ENCODE assay signal across 21 cellular contexts in genomic region chr3:20837676-20838302, GRCh38.
DNase-seq lines count a peak whose midpoint lies in the region; ATAC-seq and TF ChIP-seq lines count a peak whose summit lies in the region.
"Had no signal": no experiment of that assay in that cellular context is flagged by ENCODE, and none has a peak within 500 bp of the region (broad histone marks: within the 10 kb centered on the region; RNA-seq: fewer than 3 reads in every experiment).

No MANE protein-coding gene starts in this region.

- no peaks in the 10 kb centered on the region for H3K9me3 Mint-ChIP-seq in brain
- peaks cover 19% of the 10 kb centered on the region for H3K9me3 Mint-ChIP-seq in CD8-positive, alpha-beta T cell
- peaks cover 8 to 20% (median 16%) of the 10 kb centered on the region in 5 donors for H3K9me3 Mint-ChIP-seq in CD8-positive, alpha-beta memory T cell

- intact Hi-C loops in psoas muscle (cut with DNase I) = no loop called here
- intact Hi-C loops in CD8-positive, alpha-beta T cell (cut with DNase I, micrococcal nuclease) = no loop called here

- CTCF ChIA-PET in CD8-positive, alpha-beta T cell (lab: Charles Lee) = no interaction called here
- CTCF ChIA-PET in CD8-positive, alpha-beta memory T cell (lab: Charles Lee) = no interaction called here

- H3K4me3 ChIP-seq in psoas muscle = no peak overlapping the region
- H3K4me3 ChIP-seq in CD8-positive, alpha-beta T cell (ENCODE audit: low read depth, low read length) = no peak overlapping the region
- H3K4me3 ChIP-seq in CD8-positive, alpha-beta memory T cell (ENCODE audit: low read length) = no peak overlapping the region
- H3K4me3 ChIP-seq: BLaER1 treated with 17β-estradiol and CSF1 and Interleukin-3, amounts not matched to agents 10 nM and 100 nM; thyroid gland had no signal

- TF ChIP-seq CTCF in brain (conservative IDR thresholded peaks at IDR 0.05) (no peak), psoas muscle (IDR thresholded peaks at IDR 0.05) (no peak)
- TF ChIP-seq CTCF in CD8-positive, alpha-beta T cell (IDR thresholded peaks at IDR 0.05) = no peak

- ATAC-seq in psoas muscle = no peak
- ATAC-seq in CD8-positive, alpha-beta T cell = no peak
- ATAC-seq: activated CD8-positive, alpha-beta memory T cell treated with anti-CD3 and anti-CD28 coated beads, Interleukin-2, amount 10 ng/mL, durations not matched to agents 7 days and 5 days; activated T-cell treated with anti-CD3 and anti-CD28 coated beads, Interleukin-2, amount 50 U/mL, for 72 hours; SK-N-SH treated with all-trans-retinoic acid at 6 μM for 48 hours had no signal

- no peaks in the 10 kb centered on the region for H3K9me3 ChIP-seq in psoas muscle
- H3K9me3 ChIP-seq in CD8-positive, alpha-beta T cell (ENCODE audit: low read length) = no peaks in the 10 kb centered on the region
- H3K9me3 ChIP-seq in CD8-positive, alpha-beta memory T cell (ENCODE audit: low read length) = no peaks in the 10 kb centered on the region
- H3K9me3 ChIP-seq: thyroid gland had no signal

- H3K27ac Mint-ChIP-seq in brain = peak overlapping the region in 3 of 5 experiments; percentile 68 to 89 (median 85)
- no peak overlapping the region for H3K27ac Mint-ChIP-seq in CD8-positive, alpha-beta T cell
- no peak overlapping the region for H3K27ac Mint-ChIP-seq in CD8-positive, alpha-beta memory T cell
- H3K27ac Mint-ChIP-seq: activated CD4-positive, alpha-beta T cell treated with anti-CD3 and anti-CD28 coated beads, Interleukin-2, amount 10 ng/mL, durations not matched to agents 24 days and 14 days; activated CD8-positive, alpha-beta memory T cell treated with anti-CD3 and anti-CD28 coated beads, Interleukin-2, amount 10 ng/mL, durations not matched to agents 7 days and 5 days; activated naive CD4-positive, alpha-beta T cell treated with anti-CD3 and anti-CD28 coated beads, Interleukin-2, amount 10 ng/mL, durations not matched to agents 7 days and 5 days; activated T-cell treated with anti-CD3 and anti-CD28 coated beads, Interleukin-2, amount 50 U/mL, for 72 hours; dendritic cell treated with granulocyte-macrophage colony-stimulating factor and Interleukin-4, amounts not matched to agents 40 ng/mL and 50 ng/mL, for 4 days; stimulated activated naive CD8-positive, alpha-beta T cell treated with anti-CD3 and anti-CD28 coated beads, Interleukin-15, Interleukin-2, amounts not matched to agents 100 ng/mL and 50 ng/mL, for 24 hours had no signal

- H3K27me3 ChIP-seq in psoas muscle (ENCODE audit: insufficient read depth in 3 of 3, low read length in 2 of 3) = no peaks in the 10 kb centered on the region
- no peaks in the 10 kb centered on the region for H3K27me3 ChIP-seq in CD8-positive, alpha-beta T cell (ENCODE audit: insufficient read depth, low read length)
- H3K27me3 ChIP-seq in CD8-positive, alpha-beta memory T cell (ENCODE audit: insufficient read depth, low read length, poor library complexity, severe bottlenecking) = no peaks in the 10 kb centered on the region
- H3K27me3 ChIP-seq: BLaER1 treated with 17β-estradiol and CSF1 and Interleukin-3, amounts not matched to agents 10 nM and 100 nM; thyroid gland had no signal

- DNase-seq in COLO668 (lab: John Stamatoyannopoulos, UW; ENCODE audit: unreplicated experiment) = peak; percentile 3
- peak; percentile 60 for DNase-seq in NCI-H1105 treated with DMSO at 0.1 percent for 48 hours (lab: John Stamatoyannopoulos, UW)
- peak; percentile 40 for DNase-seq in NCI-H2171 (lab: John Stamatoyannopoulos, UW)
- no peak for DNase-seq in GM19238 (ENCODE audit: insufficient read length, low spot score)
- DNase-seq in psoas muscle = no peak
- DNase-seq in CD8-positive, alpha-beta T cell = no peak
- no peak for DNase-seq in CD8-positive, alpha-beta memory T cell
- DNase-seq: activated CD4-positive, alpha-beta T cell treated with anti-CD3 and anti-CD28 coated beads, Interleukin-2, amount 10 ng/mL, durations not matched to agents 24 days and 14 days; activated CD8-positive, alpha-beta memory T cell treated with anti-CD3 and anti-CD28 coated beads, Interleukin-2, amount 10 ng/mL, durations not matched to agents 7 days and 5 days; activated naive CD4-positive, alpha-beta T cell treated with anti-CD3 and anti-CD28 coated beads, Interleukin-2, amount 10 ng/mL, durations not matched to agents 7 days and 5 days; activated T-cell treated with anti-CD3 and anti-CD28 coated beads, Interleukin-2, amount 50 U/mL, for 72 hours; amniotic stem cell; glutamatergic neuron; NCI-H526 treated with DMSO at 0.1 percent for 48 hours; stimulated activated CD4-positive, alpha-beta T cell treated with anti-CD3 and anti-CD28 coated beads, Interleukin-15, amount 100 ng/mL, for 24 hours; thyroid gland had no signal

- H3K4me1 ChIP-seq in psoas muscle = no peaks in the 10 kb centered on the region
- no peaks in the 10 kb centered on the region for H3K4me1 ChIP-seq in CD8-positive, alpha-beta T cell (ENCODE audit: insufficient read depth, low read length)
- no peaks in the 10 kb centered on the region for H3K4me1 ChIP-seq in CD8-positive, alpha-beta memory T cell (ENCODE audit: insufficient read depth, low read length)

- H3K36me3 Mint-ChIP-seq in brain = no peaks in the 10 kb centered on the region
- H3K36me3 Mint-ChIP-seq in CD8-positive, alpha-beta T cell = no peaks in the 10 kb centered on the region
- no peaks in the 10 kb centered on the region for H3K36me3 Mint-ChIP-seq in CD8-positive, alpha-beta memory T cell
- H3K36me3 Mint-ChIP-seq: activated CD8-positive, alpha-beta memory T cell treated with anti-CD3 and anti-CD28 coated beads, Interleukin-2, amount 10 ng/mL, durations not matched to agents 7 days and 5 days; activated naive CD4-positive, alpha-beta T cell treated with anti-CD3 and anti-CD28 coated beads, Interleukin-2, amount 10 ng/mL, durations not matched to agents 7 days and 5 days had no signal

- H3K4me1 Mint-ChIP-seq in brain = peaks cover 67% of the 10 kb centered on the region
- H3K4me1 Mint-ChIP-seq in CD8-positive, alpha-beta T cell (ENCODE audit: low read depth) = no peaks in the 10 kb centered on the region
- H3K4me1 Mint-ChIP-seq in CD8-positive, alpha-beta memory T cell = no peaks in the 10 kb centered on the region
- H3K4me1 Mint-ChIP-seq: activated CD4-positive, alpha-beta T cell treated with anti-CD3 and anti-CD28 coated beads, Interleukin-2, amount 10 ng/mL, durations not matched to agents 24 days and 14 days; activated CD8-positive, alpha-beta memory T cell treated with anti-CD3 and anti-CD28 coated beads, Interleukin-2, amount 10 ng/mL, durations not matched to agents 7 days and 5 days; activated naive CD4-positive, alpha-beta T cell treated with anti-CD3 and anti-CD28 coated beads, Interleukin-2, amount 10 ng/mL, durations not matched to agents 7 days and 5 days had no signal

- no peak overlapping the region for H3K27ac ChIP-seq in psoas muscle
- H3K27ac ChIP-seq in CD8-positive, alpha-beta T cell (ENCODE audit: low read depth, low read length) = no peak overlapping the region
- no peak overlapping the region for H3K27ac ChIP-seq in CD8-positive, alpha-beta memory T cell (ENCODE audit: low read depth, low read length)
- H3K27ac ChIP-seq: BLaER1 treated with 17β-estradiol and CSF1 and Interleukin-3, amounts not matched to agents 10 nM and 100 nM; thyroid gland had no signal

- H3K4me3 Mint-ChIP-seq in brain = peak overlapping the region in 1 of 5 experiments; percentile 3
- H3K4me3 Mint-ChIP-seq in CD8-positive, alpha-beta T cell = no peak overlapping the region
- no peak overlapping the region for H3K4me3 Mint-ChIP-seq in CD8-positive, alpha-beta memory T cell
- H3K4me3 Mint-ChIP-seq: activated CD4-positive, alpha-beta T cell treated with anti-CD3 and anti-CD28 coated beads, Interleukin-2, amount 10 ng/mL, durations not matched to agents 24 days and 14 days; activated CD8-positive, alpha-beta memory T cell treated with anti-CD3 and anti-CD28 coated beads, Interleukin-2, amount 10 ng/mL, durations not matched to agents 7 days and 5 days; activated naive CD4-positive, alpha-beta T cell treated with anti-CD3 and anti-CD28 coated beads, Interleukin-2, amount 10 ng/mL, durations not matched to agents 7 days and 5 days; activated T-cell treated with anti-CD3 and anti-CD28 coated beads, Interleukin-2, amount 50 U/mL, for 72 hours; dendritic cell treated with granulocyte-macrophage colony-stimulating factor and Interleukin-4, amounts not matched to agents 40 ng/mL and 50 ng/mL, for 4 days; stimulated activated naive CD8-positive, alpha-beta T cell treated with anti-CD3 and anti-CD28 coated beads, Interleukin-15, Interleukin-2, amounts not matched to agents 100 ng/mL and 50 ng/mL, for 24 hours had no signal

- POLR2A ChIA-PET in CD8-positive, alpha-beta T cell (lab: Charles Lee) = no interaction called here
- POLR2A ChIA-PET in CD8-positive, alpha-beta memory T cell (lab: Charles Lee) = no interaction called here

- H3K36me3 ChIP-seq in psoas muscle (ENCODE audit: insufficient read depth in 1 of 2, low read depth in 1 of 2) = no peaks in the 10 kb centered on the region
- no peaks in the 10 kb centered on the region for H3K36me3 ChIP-seq in CD8-positive, alpha-beta T cell (ENCODE audit: insufficient read depth, low read length)
- no peaks in the 10 kb centered on the region for H3K36me3 ChIP-seq in CD8-positive, alpha-beta memory T cell (ENCODE audit: insufficient read depth, low read length)
- H3K36me3 ChIP-seq: BLaER1 treated with 17β-estradiol and CSF1 and Interleukin-3, amounts not matched to agents 10 nM and 100 nM; thyroid gland had no signal

- no peaks in the 10 kb centered on the region for H3K27me3 Mint-ChIP-seq in brain
- no peaks in the 10 kb centered on the region for H3K27me3 Mint-ChIP-seq in CD8-positive, alpha-beta T cell (ENCODE audit: low read depth)
- H3K27me3 Mint-ChIP-seq in CD8-positive, alpha-beta memory T cell = no peaks in the 10 kb centered on the region
- H3K27me3 Mint-ChIP-seq: activated CD4-positive, alpha-beta T cell treated with anti-CD3 and anti-CD28 coated beads, Interleukin-2, amount 10 ng/mL, durations not matched to agents 24 days and 14 days; activated CD8-positive, alpha-beta memory T cell treated with anti-CD3 and anti-CD28 coated beads, Interleukin-2, amount 10 ng/mL, durations not matched to agents 7 days and 5 days; activated naive CD4-positive, alpha-beta T cell treated with anti-CD3 and anti-CD28 coated beads, Interleukin-2, amount 10 ng/mL, durations not matched to agents 7 days and 5 days; dendritic cell treated with granulocyte-macrophage colony-stimulating factor and Interleukin-4, amounts not matched to agents 40 ng/mL and 50 ng/mL, for 4 days; stimulated activated naive CD8-positive, alpha-beta T cell treated with anti-CD3 and anti-CD28 coated beads, Interleukin-15, Interleukin-2, amounts not matched to agents 100 ng/mL and 50 ng/mL, for 24 hours had no signal

- 21 to 29% (median 22%) methylated on average over 3 of the region's 3 CpGs for WGBS in psoas muscle, 3 donors

Comparison
In these comparisons a context has a peak if more than half of its experiments do, and no peak if none do; other contexts are left out.
1. DNase-seq: peak in COLO668 (single experiment), NCI-H1105 treated with DMSO at 0.1 percent for 48 hours (single experiment) and NCI-H2171 (single experiment); none in GM19238 (single experiment), psoas muscle (0 of 2), CD8-positive, alpha-beta T cell (0 of 7) and CD8-positive, alpha-beta memory T cell (0 of 5).
2. H3K27ac Mint-ChIP-seq: peak in brain (3 of 5); none in CD8-positive, alpha-beta T cell (single experiment) and CD8-positive, alpha-beta memory T cell (0 of 8).